30 cellular contexts compared by ENCODE assay signal in the genomic region with DNA sequence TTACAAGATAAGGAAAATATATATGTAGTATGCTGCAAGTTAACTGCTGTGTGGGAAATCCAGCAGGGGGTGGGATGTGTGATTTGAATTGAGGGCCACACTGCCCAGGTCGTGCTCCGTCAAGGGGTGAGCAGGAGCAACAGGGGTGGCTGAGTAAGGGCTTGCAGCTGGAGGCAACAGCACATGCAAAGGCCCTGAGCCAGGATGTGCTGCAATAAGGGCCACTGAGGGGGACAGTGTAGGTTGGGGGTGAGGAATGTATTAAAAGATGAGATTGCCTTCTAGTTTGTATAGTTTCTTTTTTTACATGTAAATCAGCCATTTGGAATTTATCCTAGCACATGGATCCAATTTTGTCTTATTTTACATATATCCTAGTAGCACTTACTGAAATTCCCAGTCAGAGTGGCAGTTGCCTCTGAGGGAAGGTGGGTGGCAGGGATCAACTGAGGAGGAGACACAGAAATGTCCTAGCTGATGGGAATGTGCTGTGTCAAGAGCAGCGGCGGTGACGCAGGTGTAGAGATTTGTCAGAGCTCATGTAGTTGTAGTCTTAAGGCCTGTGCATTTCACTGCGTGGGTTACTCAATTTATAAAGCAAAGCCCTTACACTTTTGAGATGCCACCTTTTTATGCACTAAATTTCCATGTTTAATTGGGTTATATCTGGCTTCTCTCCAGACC. TPM values are rescaled to one million over a fixed set of nuclear protein-coding genes. Genes with fewer than 3 reads are reported as not detected.
DNase-seq lines count a peak whose midpoint lies in the region; ATAC-seq lines count a peak whose summit lies in the region.
"Had no signal": no experiment of that assay in that cellular context is flagged by ENCODE, and none has a peak within 500 bp of the region (broad histone marks: within the 10 kb centered on the region; RNA-seq: fewer than 3 reads in every experiment).

No MANE protein-coding gene starts in this region.

- DNase-seq in activated naive CD8-positive, alpha-beta T cell treated with anti-CD3 and anti-CD28 coated beads, Interleukin-2, amount 10 ng/mL, durations not matched to agents 7 days and 5 days, result no peak
- DNase-seq in activated naive CD8-positive, alpha-beta T cell treated with anti-CD3 and anti-CD28 coated beads for 36 hours, result no peak
- DNase-seq in inferior parietal cortex (ENCODE audit: extremely low spot score), result peak; percentile 9
- no peak for DNase-seq in NCI-H128 (lab: John Stamatoyannopoulos, UW; ENCODE audit: unreplicated experiment)
- DNase-seq in cerebellum (ENCODE audit: low spot score), result no peak
- DNase-seq in NCI-H187 treated with DMSO at 0.1 percent for 48 hours (lab: John Stamatoyannopoulos, UW), result no peak
- DNase-seq: activated CD4-positive, alpha-beta T cell treated with anti-CD3 and anti-CD28 coated beads for 48 hours; activated effector memory CD4-positive, alpha-beta T cell treated with Interleukin-2 at 50 U/mL for 16 hours; activated T-cell treated with anti-CD3 and anti-CD28 coated beads, Interleukin-2, amount 50 U/mL, for 1 hour; colonic mucosa; effector CD4-positive, alpha-beta T cell; HFFc6; left cardiac atrium; mammary epithelial cell; NCI-H146; NCI-H446; NCI-H748 treated with DMSO at 0.1 percent for 48 hours; ovary; retina; stimulated activated naive CD4-positive, alpha-beta T cell; T1000 had no signal

- POLR2A ChIA-PET in activated naive CD8-positive, alpha-beta T cell treated with anti-CD3 and anti-CD28 coated beads, Interleukin-2, amount 10 ng/mL, durations not matched to agents 7 days and 5 days (lab: Charles Lee), result interaction anchor here (0.6 to 1.3 kb wide), 4 partner anchors 9 to 431 kb away, joined by 3 to 5 read pairs (median 4); partner anchors contain the start of genes HAUS5 and THAP8

- H3K36me3 Mint-ChIP-seq in activated naive CD8-positive, alpha-beta T cell treated with anti-CD3 and anti-CD28 coated beads, Interleukin-2, amount 10 ng/mL, durations not matched to agents 7 days and 5 days, result peaks cover 6% of the 10 kb centered on the region
- H3K36me3 Mint-ChIP-seq in activated naive CD8-positive, alpha-beta T cell treated with anti-CD3 and anti-CD28 coated beads for 36 hours, result peaks cover 2% of the 10 kb centered on the region

- no peak overlapping the region for H3K4me3 Mint-ChIP-seq in activated naive CD8-positive, alpha-beta T cell treated with anti-CD3 and anti-CD28 coated beads, Interleukin-2, amount 10 ng/mL, durations not matched to agents 7 days and 5 days
- no peak overlapping the region for H3K4me3 Mint-ChIP-seq in activated naive CD8-positive, alpha-beta T cell treated with anti-CD3 and anti-CD28 coated beads for 36 hours
- H3K4me3 Mint-ChIP-seq: HFFc6, nephron had no signal

- no peaks in the 10 kb centered on the region for H3K27me3 Mint-ChIP-seq in activated naive CD8-positive, alpha-beta T cell treated with anti-CD3 and anti-CD28 coated beads, Interleukin-2, amount 10 ng/mL, durations not matched to agents 7 days and 5 days
- no peaks in the 10 kb centered on the region for H3K27me3 Mint-ChIP-seq in activated naive CD8-positive, alpha-beta T cell treated with anti-CD3 and anti-CD28 coated beads for 36 hours
- H3K27me3 Mint-ChIP-seq: IgD-negative memory B cell had no signal

- peaks cover 3% of the 10 kb centered on the region for H3K4me1 Mint-ChIP-seq in activated naive CD8-positive, alpha-beta T cell treated with anti-CD3 and anti-CD28 coated beads, Interleukin-2, amount 10 ng/mL, durations not matched to agents 7 days and 5 days
- peaks cover 4% of the 10 kb centered on the region for H3K4me1 Mint-ChIP-seq in activated naive CD8-positive, alpha-beta T cell treated with anti-CD3 and anti-CD28 coated beads for 36 hours

- H3K27ac Mint-ChIP-seq in activated naive CD8-positive, alpha-beta T cell treated with anti-CD3 and anti-CD28 coated beads, Interleukin-2, amount 10 ng/mL, durations not matched to agents 7 days and 5 days, result peak overlapping the region; percentile 58
- no peak overlapping the region for H3K27ac Mint-ChIP-seq in activated naive CD8-positive, alpha-beta T cell treated with anti-CD3 and anti-CD28 coated beads for 36 hours
- H3K27ac Mint-ChIP-seq: HFFc6, nephron had no signal

- no peak for ATAC-seq in activated naive CD8-positive, alpha-beta T cell treated with anti-CD3 and anti-CD28 coated beads, Interleukin-2, amount 10 ng/mL, durations not matched to agents 7 days and 5 days (ENCODE audit: low read depth)
- ATAC-seq: left cardiac atrium had no signal

- no peaks in the 10 kb centered on the region for H3K9me3 Mint-ChIP-seq in activated naive CD8-positive, alpha-beta T cell treated with anti-CD3 and anti-CD28 coated beads, Interleukin-2, amount 10 ng/mL, durations not matched to agents 7 days and 5 days
- H3K9me3 Mint-ChIP-seq in activated naive CD8-positive, alpha-beta T cell treated with anti-CD3 and anti-CD28 coated beads for 36 hours, result no peaks in the 10 kb centered on the region
- H3K9me3 Mint-ChIP-seq: HFFc6, IgD-negative memory B cell, nephron had no signal

RNA-seq across cellular contexts. Expression of gene RBM42, which starts 5.4 kb away (rescaled TPM):
- total RNA-seq in activated naive CD8-positive, alpha-beta T cell treated with anti-CD3 and anti-CD28 coated beads, Interleukin-2, amount 10 ng/mL, durations not matched to agents 7 days and 5 days, result 10 to 100 TPM; 87.4 to 92.2 TPM
- total RNA-seq in activated naive CD8-positive, alpha-beta T cell treated with anti-CD3 and anti-CD28 coated beads for 36 hours, result 10 to 100 TPM; 91.7 to 99.1 TPM
- 9.6 TPM for total RNA-seq in cerebellum

RNA-seq across cellular contexts. Expression of gene HAUS5, which starts 10.9 kb away (rescaled TPM):
- 10 to 100 TPM; 50.5 to 51.7 TPM for total RNA-seq in activated naive CD8-positive, alpha-beta T cell treated with anti-CD3 and anti-CD28 coated beads, Interleukin-2, amount 10 ng/mL, durations not matched to agents 7 days and 5 days
- 10 to 100 TPM; 37.9 to 44.6 TPM for total RNA-seq in activated naive CD8-positive, alpha-beta T cell treated with anti-CD3 and anti-CD28 coated beads for 36 hours
- 8.2 TPM for total RNA-seq in cerebellum

RNA-seq across cellular contexts. Expression of gene ETV2, which starts 18.1 kb away (rescaled TPM):
- total RNA-seq in activated naive CD8-positive, alpha-beta T cell treated with anti-CD3 and anti-CD28 coated beads, Interleukin-2, amount 10 ng/mL, durations not matched to agents 7 days and 5 days, result 1 to 10 TPM; 1.6 to 1.9 TPM
- 1 to 10 TPM; 1.5 to 2.3 TPM for total RNA-seq in activated naive CD8-positive, alpha-beta T cell treated with anti-CD3 and anti-CD28 coated beads for 36 hours
- 0.54 TPM for total RNA-seq in cerebellum
- total RNA-seq: Daoy, temporal lobe had no signal

RNA-seq across cellular contexts. Expression of gene COX6B1, which starts 24.7 kb away (rescaled TPM):
- total RNA-seq in activated naive CD8-positive, alpha-beta T cell treated with anti-CD3 and anti-CD28 coated beads, Interleukin-2, amount 10 ng/mL, durations not matched to agents 7 days and 5 days, result 100 to 1,000 TPM; 407 to 412 TPM
- 100 to 1,000 TPM; 414 to 433 TPM for total RNA-seq in activated naive CD8-positive, alpha-beta T cell treated with anti-CD3 and anti-CD28 coated beads for 36 hours
- 112 TPM for total RNA-seq in cerebellum

RNA-seq across cellular contexts. Expression of gene PMIS2, which starts 37.5 kb away (rescaled TPM):
- total RNA-seq in activated naive CD8-positive, alpha-beta T cell treated with anti-CD3 and anti-CD28 coated beads, Interleukin-2, amount 10 ng/mL, durations not matched to agents 7 days and 5 days, result not detected
- total RNA-seq in activated naive CD8-positive, alpha-beta T cell treated with anti-CD3 and anti-CD28 coated beads for 36 hours, result not detected
- not detected for total RNA-seq in cerebellum
- total RNA-seq: A172; activated CD8-positive, alpha-beta memory T cell treated with anti-CD3 and anti-CD28 coated beads for 36 hours; ascending aorta; colonic mucosa; Daoy; HFFc6; left cardiac atrium; mammary epithelial cell; ovary; SJSA1; temporal lobe; ureter had no signal
